27 cellular contexts compared by ENCODE assay signal in genomic region chr1:4018721-4019521, GRCh38.
DNase-seq lines count a peak whose midpoint lies in the region; ATAC-seq and TF ChIP-seq lines count a peak whose summit lies in the region.
"Had no signal": no experiment of that assay in that cellular context is flagged by ENCODE, and none has a peak within 500 bp of the region (broad histone marks: within the 10 kb centered on the region; RNA-seq: fewer than 3 reads in every experiment).

No MANE protein-coding gene starts in this region.

- no peaks in the 10 kb centered on the region for H3K36me3 Mint-ChIP-seq in activated naive CD8-positive, alpha-beta T cell treated with anti-CD3 and anti-CD28 coated beads, Interleukin-2, amount 50 U/mL, for 24 hours (ENCODE audit: low read depth)
- H3K36me3 Mint-ChIP-seq in activated naive CD8-positive, alpha-beta T cell treated with anti-CD3 and anti-CD28 coated beads for 36 hours, result no peaks in the 10 kb centered on the region
- H3K36me3 Mint-ChIP-seq in nephron progenitor cell (ENCODE audit: low read depth), result no peaks in the 10 kb centered on the region
- H3K36me3 Mint-ChIP-seq: activated naive CD8-positive, alpha-beta T cell had no signal

- no peaks in the 10 kb centered on the region for H3K9me3 ChIP-seq in vagina
- H3K9me3 ChIP-seq: Caco-2, mucosa of descending colon had no signal

- no peak overlapping the region for H3K4me3 ChIP-seq in vagina
- H3K4me3 ChIP-seq: mucosa of descending colon, SK-N-MC, skin epidermis had no signal

- peak; percentile 15 for ATAC-seq in activated naive CD8-positive, alpha-beta T cell treated with anti-CD3 and anti-CD28 coated beads, Interleukin-2, amount 50 U/mL, for 24 hours
- no peak for ATAC-seq in HG02852 (IDR thresholded peaks at IDR 0.05; ENCODE audit: unreplicated experiment)
- ATAC-seq: foreskin keratinocyte, mucosa of descending colon, T-helper 17 cell had no signal

- no peaks in the 10 kb centered on the region for H3K4me1 ChIP-seq in vagina
- H3K4me1 ChIP-seq: Caco-2, foreskin keratinocyte had no signal

- no peak overlapping the region for H3K4me3 Mint-ChIP-seq in activated naive CD8-positive, alpha-beta T cell treated with anti-CD3 and anti-CD28 coated beads, Interleukin-2, amount 50 U/mL, for 24 hours
- no peak overlapping the region for H3K4me3 Mint-ChIP-seq in activated naive CD8-positive, alpha-beta T cell treated with anti-CD3 and anti-CD28 coated beads for 36 hours
- no peak overlapping the region for H3K4me3 Mint-ChIP-seq in nephron progenitor cell
- H3K4me3 Mint-ChIP-seq: activated naive CD8-positive, alpha-beta T cell; activated T-helper 1 cell treated with anti-CD3 and anti-CD28 coated beads, Interleukin-12 subunit alpha, Interleukin-12 subunit beta, Interleukin-2, Interleukin-4 antibody, amounts not matched to agents 30 ng/mL and 10 ng/mL and 1 ng/mL, durations not matched to agents 14 hours and 24 hours and 36 hours; central memory CD8-positive, alpha-beta T cell; H9; neural crest cell; T-helper 17 cell had no signal

- no peak for TF ChIP-seq POLR2A in vagina (IDR thresholded peaks at IDR 0.05)

- peaks cover 4% of the 10 kb centered on the region for H3K27me3 Mint-ChIP-seq in activated naive CD8-positive, alpha-beta T cell treated with anti-CD3 and anti-CD28 coated beads, Interleukin-2, amount 50 U/mL, for 24 hours
- peaks cover 14% of the 10 kb centered on the region for H3K27me3 Mint-ChIP-seq in activated naive CD8-positive, alpha-beta T cell treated with anti-CD3 and anti-CD28 coated beads for 36 hours
- peaks cover 24% of the 10 kb centered on the region for H3K27me3 Mint-ChIP-seq in nephron progenitor cell (ENCODE audit: low read depth, poor library complexity)

- H3K27ac ChIP-seq in vagina, result no peak overlapping the region
- H3K27ac ChIP-seq: foreskin keratinocyte, HL-60, RWPE1, SK-N-MC, skin epidermis had no signal

- no peak overlapping the region for H3K27ac Mint-ChIP-seq in activated naive CD8-positive, alpha-beta T cell treated with anti-CD3 and anti-CD28 coated beads, Interleukin-2, amount 50 U/mL, for 24 hours
- no peak overlapping the region for H3K27ac Mint-ChIP-seq in activated naive CD8-positive, alpha-beta T cell treated with anti-CD3 and anti-CD28 coated beads for 36 hours
- H3K27ac Mint-ChIP-seq in nephron progenitor cell, result peak overlapping the region; percentile 73
- H3K27ac Mint-ChIP-seq: activated naive CD8-positive, alpha-beta T cell; activated T-helper 1 cell treated with anti-CD3 and anti-CD28 coated beads, Interleukin-12 subunit alpha, Interleukin-12 subunit beta, Interleukin-2, Interleukin-4 antibody, amounts not matched to agents 30 ng/mL and 10 ng/mL and 1 ng/mL, durations not matched to agents 14 hours and 24 hours and 36 hours; T-helper 17 cell had no signal

- no peaks in the 10 kb centered on the region for H3K36me3 ChIP-seq in vagina

- H3K9me3 Mint-ChIP-seq in activated naive CD8-positive, alpha-beta T cell treated with anti-CD3 and anti-CD28 coated beads, Interleukin-2, amount 50 U/mL, for 24 hours, result no peaks in the 10 kb centered on the region
- no peaks in the 10 kb centered on the region for H3K9me3 Mint-ChIP-seq in activated naive CD8-positive, alpha-beta T cell treated with anti-CD3 and anti-CD28 coated beads for 36 hours
- H3K9me3 Mint-ChIP-seq in nephron progenitor cell, result peaks cover 4% of the 10 kb centered on the region
- H3K9me3 Mint-ChIP-seq: activated T-helper 1 cell treated with anti-CD3 and anti-CD28 coated beads, Interleukin-12 subunit alpha, Interleukin-12 subunit beta, Interleukin-2, Interleukin-4 antibody, amounts not matched to agents 30 ng/mL and 10 ng/mL and 1 ng/mL, durations not matched to agents 14 hours and 24 hours and 36 hours; central memory CD8-positive, alpha-beta T cell; neural crest cell had no signal

- H3K4me1 Mint-ChIP-seq in activated naive CD8-positive, alpha-beta T cell treated with anti-CD3 and anti-CD28 coated beads, Interleukin-2, amount 50 U/mL, for 24 hours, result no peaks in the 10 kb centered on the region
- H3K4me1 Mint-ChIP-seq in activated naive CD8-positive, alpha-beta T cell treated with anti-CD3 and anti-CD28 coated beads for 36 hours, result no peaks in the 10 kb centered on the region
- peaks cover 42% of the 10 kb centered on the region for H3K4me1 Mint-ChIP-seq in nephron progenitor cell
- H3K4me1 Mint-ChIP-seq: neural crest cell had no signal

- TF ChIP-seq CTCF in nephron progenitor cell (IDR thresholded peaks at IDR 0.05), result no peak
- TF ChIP-seq CTCF in vagina (IDR thresholded peaks at IDR 0.05), result no peak

- intact Hi-C loops in vagina (cut with DNase I), result no loop called here

- no peak for DNase-seq in activated naive CD8-positive, alpha-beta T cell treated with anti-CD3 and anti-CD28 coated beads, Interleukin-2, amount 50 U/mL, for 24 hours
- DNase-seq in activated naive CD8-positive, alpha-beta T cell treated with anti-CD3 and anti-CD28 coated beads for 36 hours, result no peak
- DNase-seq in ecto neural progenitor cell (ENCODE audit: low spot score) (peak; percentile 37), nephron progenitor cell (no peak), vagina (ENCODE audit: extremely low spot score in 2 of 2) (peak; percentile 42 to 93), NCI-H2196 treated with DMSO at 0.1 percent for 48 hours (lab: John Stamatoyannopoulos, UW; ENCODE audit: unreplicated experiment) (no peak), DMS114 treated with DMSO at 0.1 percent for 48 hours (lab: John Stamatoyannopoulos, UW; ENCODE audit: unreplicated experiment) (no peak)
- DNase-seq: activated CD4-positive, alpha-beta T cell treated with anti-CD3 and anti-CD28 coated beads for 4 hours; Caco-2; foreskin keratinocyte; H9; mucosa of descending colon; NCI-H1048; NCI-H187; NCI-H774; stimulated activated CD4-positive, alpha-beta T cell treated with anti-CD3 and anti-CD28 coated beads, Interleukin-2, amount 100 ng/mL, for 24 hours; substantia nigra; T-helper 17 cell had no signal

- H3K27me3 ChIP-seq in vagina, result no peaks in the 10 kb centered on the region
- H3K27me3 ChIP-seq: foreskin keratinocyte had no signal

Comparison
In these comparisons a context has a peak if more than half of its experiments do, and no peak if none do; other contexts are left out.
1. DNase-seq: peak in ecto neural progenitor cell (single experiment) and vagina (2 of 2); none in activated naive CD8-positive, alpha-beta T cell treated with anti-CD3 and anti-CD28 coated beads, Interleukin-2, amount 50 U/mL, for 24 hours (single experiment), activated naive CD8-positive, alpha-beta T cell treated with anti-CD3 and anti-CD28 coated beads for 36 hours (single experiment), nephron progenitor cell (single experiment), NCI-H2196 treated with DMSO at 0.1 percent for 48 hours (single experiment) and DMS114 treated with DMSO at 0.1 percent for 48 hours (single experiment).